In genomic region chr6:143061597-143062385, GRCh38 we compare ENCODE assay signal across 1 cellular context.
TF ChIP-seq lines count a peak whose summit lies in the region.

No MANE protein-coding gene starts in this region.

TF ChIP-seq in SK-N-SH, 30 proteins besides CTCF, POLR2A, EP300 and RAD21 (continued from another document):
- TF ChIP-seq FOSL2 (IDR thresholded peaks at IDR 0.05; ENCODE audit: borderline replicate concordance, low read depth) (no peak), EZH2phosphoT487 (IDR thresholded peaks at IDR 0.05; ENCODE audit: borderline replicate concordance, low read depth) (no peak), TCF12 (IDR thresholded peaks at IDR 0.05) (no peak), SIN3A (IDR thresholded peaks at IDR 0.05; ENCODE audit: borderline replicate concordance, low read depth, low read length) (no peak), USF1 (IDR thresholded peaks at IDR 0.05; ENCODE audit: borderline replicate concordance, low read depth) (no peak), ELF1 (IDR thresholded peaks at IDR 0.05) (no peak), MEF2A (IDR thresholded peaks at IDR 0.05; ENCODE audit: borderline replicate concordance, low read depth) (no peak), SMC3 (IDR thresholded peaks at IDR 0.05; ENCODE audit: low read depth, low read length) (no peak), IRF3 (IDR thresholded peaks at IDR 0.05; ENCODE audit: low read depth, low read length) (no peak)
TF ChIP-seq in SK-N-SH: peak in this region for 0.
